Comparison of ENCODE assay signal across 13 cellular contexts in the genomic region with DNA sequence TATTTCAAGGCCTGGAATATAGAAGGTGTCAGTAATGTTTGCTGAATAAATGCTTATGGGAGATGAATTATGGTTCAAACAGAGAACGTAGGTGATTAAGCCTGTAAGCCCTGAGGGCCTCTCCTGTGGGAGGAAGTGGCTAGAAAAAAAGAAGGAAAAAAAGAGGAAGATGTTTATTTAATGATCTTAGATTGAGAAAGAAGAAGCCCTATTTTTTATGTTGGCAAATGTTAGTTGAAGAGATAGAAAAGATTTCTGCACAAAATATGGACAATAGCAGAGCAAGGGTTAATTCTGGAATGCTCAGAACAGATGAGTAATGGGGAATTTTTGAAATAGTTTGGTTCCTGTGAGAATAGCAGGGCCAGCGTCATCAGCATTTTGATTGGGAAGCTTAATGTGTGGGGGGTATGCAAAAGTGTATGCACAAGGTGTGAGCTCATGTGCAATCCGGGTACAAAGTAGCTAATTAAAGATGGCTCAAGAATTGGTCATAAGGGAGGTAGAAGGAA.
DNase-seq lines count a peak whose midpoint lies in the region; ATAC-seq, FAIRE-seq and TF ChIP-seq lines count a peak whose summit lies in the region.
"Had no signal": no experiment of that assay in that cellular context is flagged by ENCODE, and none has a peak within 500 bp of the region (broad histone marks: within the 10 kb centered on the region; RNA-seq: fewer than 3 reads in every experiment).

No MANE protein-coding gene starts in this region.

- H3K9me1 ChIP-seq in K562 (ENCODE audit: control insufficient read depth, insufficient read depth, low read length), result no peaks in the 10 kb centered on the region

- no TSS peak for BruUV-seq in K562 (replicated peaks; lab: Mats Ljungman, UMichigan)

- H3K4me2 ChIP-seq in K562 (ENCODE audit: insufficient read depth, low read length), result peak overlapping the region; percentile 21; the same call in 1 of the 2 replicates

- H4K20me1 ChIP-seq in K562 (replicated peaks; ENCODE audit: control insufficient read depth, insufficient read depth, low read length), result no peaks in the 10 kb centered on the region

- no peak for TF ChIP-seq CTCF in K562 (IDR thresholded peaks at IDR 0.05 in 2 of 3, conservative IDR thresholded peaks at IDR 0.05 in 1 of 3; ENCODE audit: insufficient read depth in 2 of 3, low read depth in 1 of 3, low read length in 3 of 3)

- no peaks in the 10 kb centered on the region for H3K9me3 ChIP-seq in K562 (replicated peaks; ENCODE audit: control insufficient read depth, insufficient read depth, low read depth, low read length)
- H3K9me3 ChIP-seq in small intestine (ENCODE audit: control insufficient read depth, low read depth), result no peaks in the 10 kb centered on the region
- H3K9me3 ChIP-seq: lower lobe of right lung, thyroid gland had no signal

- in situ Hi-C loops in K562 (cut with MboI), result no loop called here

- H3K4me1 ChIP-seq in K562 (replicated peaks in 1 of 2; ENCODE audit: control insufficient read depth in 2 of 2, insufficient read depth in 2 of 2, low read length in 2 of 2) (peaks cover 0 to 17% of the 10 kb centered on the region in 2 experiments; a peak in 3 of 5 replicates), small intestine (ENCODE audit: control insufficient read depth in 2 of 2, insufficient read depth in 1 of 2, low read depth in 1 of 2, low read length in 1 of 2) (peaks cover 0 to 4% of the 10 kb centered on the region in 2 donors)

- no peaks in the 10 kb centered on the region for H3K27me3 ChIP-seq in K562 (ENCODE audit: control insufficient read depth in 2 of 2, insufficient read depth in 2 of 2, low read length in 2 of 2)
- H3K27me3 ChIP-seq in small intestine (ENCODE audit: control insufficient read depth in 2 of 2, insufficient read depth in 2 of 2, low read length in 2 of 2), result no peaks in the 10 kb centered on the region
- H3K27me3 ChIP-seq: thyroid gland had no signal

- H2AFZ ChIP-seq in K562 (ENCODE audit: low read depth, low read length), result no peak overlapping the region

- peak overlapping the region in 1 of 2 experiments; percentile 21; a peak in 2 of 4 replicates for H3K9ac ChIP-seq in K562 (ENCODE audit: insufficient read depth in 1 of 2, low read depth in 2 of 2, low read length in 2 of 2)

- peaks cover 5% of the 10 kb centered on the region; the same call in 1 of the 3 replicates for H3K79me2 ChIP-seq in K562 (ENCODE audit: control insufficient read depth, insufficient read depth, low read length)

- TF ChIP-seq RAD21 in K562 (CRISPR knock-in tag; conservative IDR thresholded peaks at IDR 0.05 in 1 of 2, IDR thresholded peaks at IDR 0.05 in 1 of 2), result no peak

- H3K36me3 ChIP-seq in K562 (ENCODE audit: control insufficient read depth, insufficient read depth, low read length), result peaks cover 3% of the 10 kb centered on the region; the same call in 2 of the 3 replicates
- no peaks in the 10 kb centered on the region for H3K36me3 ChIP-seq in small intestine (ENCODE audit: control insufficient read depth in 2 of 2, insufficient read depth in 2 of 2, low read length in 2 of 2)
- H3K36me3 ChIP-seq: thyroid gland had no signal

- 41% methylated on average over 3 of the region's 3 CpGs for WGBS in K562 (ENCODE audit: insufficient coverage, low coverage, missing lambda C conversion rate)
- WGBS in small intestine, 3 donors, result 49 to 74% (median 65%) methylated on average over 3 of the region's 3 CpGs

- H3K27ac ChIP-seq in K562 (ENCODE audit: extremely low read depth, low read depth, low read length) (peak overlapping the region; percentile 48; the same call in 2 of the 3 replicates), small intestine (ENCODE audit: low read depth in 1 of 2, low read length in 1 of 2) (no peak overlapping the region)
- H3K27ac ChIP-seq: lower lobe of right lung, thyroid gland had no signal

- POLR2A ChIA-PET in K562 (lab: Yijun Ruan, JAX), result interaction anchor here (0.6 to 1.3 kb wide), 6 partner anchors 18 to 108 kb away, joined by 3 to 5 read pairs (median 3); no protein-coding TSS in a partner anchor

- peak; percentile 64 for DNase-seq in COLO829 (ENCODE audit: low spot score)
- peak; percentile 44 for DNase-seq in MV-4-11 (lab: John Stamatoyannopoulos, UW)
- DNase-seq in K562 (ENCODE audit: extremely low read depth in 1 of 4, low spot score in 3 of 4), result no peak
- peak; percentile 70 to 81 for DNase-seq in lung microvascular endothelial cell (ENCODE audit: low read depth in 2 of 2)
- no peak for DNase-seq in stimulated activated CD4-positive, alpha-beta T cell treated with anti-CD3 and anti-CD28 coated beads, Interleukin-1b, Interleukin-23, amount 100 ng/mL, for 48 hours
- DNase-seq in small intestine, result no peak
- DNase-seq in left ventricle myocardium superior, result no peak
- DNase-seq in effector CD4-positive, alpha-beta T cell, result no peak
- DNase-seq: activated T-cell treated with anti-CD3 and anti-CD28 coated beads, Interleukin-2, amount 50 U/mL, for 24 hours; DMS53; lower lobe of right lung; T-cell; thyroid gland had no signal

- CTCF ChIA-PET in K562 (lab: Yijun Ruan, JAX; ENCODE audit: low intra/inter-chr PET ratio), result no interaction called here

- ATAC-seq in K562 (no peak), left ventricle myocardium superior (no peak)
- ATAC-seq: T-cell had no signal

- no peak for TF ChIP-seq EP300 in K562 (IDR thresholded peaks at IDR 0.05; ENCODE audit: low read length)

- FAIRE-seq in K562 (lab: Jason Lieb, UNC) (no peak), small intestine (lab: Jason Lieb, UNC) (no peak)

- intact Hi-C loops in K562 (cut with micrococcal nuclease), result no loop called here
- intact Hi-C loops in left ventricle myocardium superior (cut with micrococcal nuclease), result no loop called here

- H3K4me3 ChIP-seq in K562, result no peak overlapping the region
- no peak overlapping the region for H3K4me3 ChIP-seq in small intestine (ENCODE audit: low read depth in 1 of 2, low read length in 2 of 2)
- H3K4me3 ChIP-seq: lower lobe of right lung, thyroid gland had no signal

- TF ChIP-seq POLR2A in K562 (conservative IDR thresholded peaks at IDR 0.05), result no peak

TF ChIP-seq in K562, 482 proteins besides CTCF, POLR2A, EP300 and RAD21:
- TF ChIP-seq BACH1 (tag; IDR thresholded peaks at IDR 0.05) (no peak), SMAD1 (IDR thresholded peaks at IDR 0.05; ENCODE audit: low read depth, low read length, partially characterized antibody) (no peak), HIVEP1 (CRISPR knock-in tag; IDR thresholded peaks at IDR 0.05) (no peak), SPI1 (IDR thresholded peaks at IDR 0.05; ENCODE audit: borderline replicate concordance, low read depth, low read length) (peak; percentile 75; the same call in 1 of the 2 replicates), FOXA3 (CRISPR knock-in tag; conservative IDR thresholded peaks at IDR 0.05 in 1 of 2, IDR thresholded peaks at IDR 0.05 in 1 of 2) (peak in 1 of 2 experiments; percentile 60; a peak in 2 of 4 replicates), MEIS2 (IDR thresholded peaks at IDR 0.05; ENCODE audit: partially characterized antibody) (peak; percentile 21), TAF1 (IDR thresholded peaks at IDR 0.05; ENCODE audit: control insufficient read depth, extremely low read depth, insufficient read depth, low read length, severe bottlenecking) (no peak), ZFP36 (IDR thresholded peaks at IDR 0.05; ENCODE audit: low read depth, low read length, partially characterized antibody) (no peak)
- TF ChIP-seq, protein P1, sequence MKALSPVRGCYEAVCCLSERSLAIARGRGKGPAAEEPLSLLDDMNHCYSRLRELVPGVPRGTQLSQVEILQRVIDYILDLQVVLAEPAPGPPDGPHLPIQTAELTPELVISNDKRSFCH (CRISPR knock-in tag; IDR thresholded peaks at IDR 0.05), result no peak
- TF ChIP-seq, protein P1 (tag; IDR thresholded peaks at IDR 0.05), result no peak

Comparison
In these comparisons a context has a peak if more than half of its experiments do, and no peak if none do; other contexts are left out.
1. DNase-seq: peak in COLO829 (single experiment), MV-4-11 (single experiment) and lung microvascular endothelial cell (2 of 2); none in K562 (0 of 4), stimulated activated CD4-positive, alpha-beta T cell treated with anti-CD3 and anti-CD28 coated beads, Interleukin-1b, Interleukin-23, amount 100 ng/mL, for 48 hours (single experiment), small intestine (single experiment), left ventricle myocardium superior (single experiment) and effector CD4-positive, alpha-beta T cell (single experiment).